ENCODE assay signal across 8 cellular contexts in the genomic region with DNA sequence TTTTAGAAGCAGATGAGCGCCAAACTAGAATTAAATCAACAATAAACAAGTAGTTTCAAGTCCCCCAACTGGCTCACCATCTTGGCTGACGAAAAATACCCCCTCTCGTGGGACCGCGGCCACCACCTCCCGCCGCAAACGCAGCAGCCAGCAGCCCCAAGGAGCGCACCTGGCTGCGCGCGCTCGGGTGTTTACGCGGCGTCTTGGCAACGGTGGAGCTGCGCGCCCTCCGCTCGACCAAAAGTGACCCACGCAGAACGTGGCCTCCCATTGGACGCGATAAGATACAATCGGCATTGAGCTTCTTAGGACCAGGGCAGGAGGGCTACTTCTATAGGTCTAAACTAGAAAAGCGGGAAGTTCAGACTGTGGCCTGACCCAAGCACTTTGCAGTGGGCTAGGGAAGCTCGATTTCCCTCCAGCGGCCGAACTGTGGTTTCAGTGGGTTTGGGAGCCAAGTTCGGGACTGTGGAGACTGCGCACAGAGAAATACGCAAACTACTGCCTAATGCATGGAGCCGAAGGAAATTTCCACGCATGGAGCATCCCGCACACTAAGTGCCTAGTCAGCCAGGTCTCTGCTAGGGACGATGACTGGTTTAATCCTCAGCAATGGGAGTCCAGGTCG. TPM values are rescaled to one million over a fixed set of nuclear protein-coding genes. Genes with fewer than 3 reads are reported as not detected.
DNase-seq lines count a peak whose midpoint lies in the region; ATAC-seq and TF ChIP-seq lines count a peak whose summit lies in the region.

A gene with protein sequence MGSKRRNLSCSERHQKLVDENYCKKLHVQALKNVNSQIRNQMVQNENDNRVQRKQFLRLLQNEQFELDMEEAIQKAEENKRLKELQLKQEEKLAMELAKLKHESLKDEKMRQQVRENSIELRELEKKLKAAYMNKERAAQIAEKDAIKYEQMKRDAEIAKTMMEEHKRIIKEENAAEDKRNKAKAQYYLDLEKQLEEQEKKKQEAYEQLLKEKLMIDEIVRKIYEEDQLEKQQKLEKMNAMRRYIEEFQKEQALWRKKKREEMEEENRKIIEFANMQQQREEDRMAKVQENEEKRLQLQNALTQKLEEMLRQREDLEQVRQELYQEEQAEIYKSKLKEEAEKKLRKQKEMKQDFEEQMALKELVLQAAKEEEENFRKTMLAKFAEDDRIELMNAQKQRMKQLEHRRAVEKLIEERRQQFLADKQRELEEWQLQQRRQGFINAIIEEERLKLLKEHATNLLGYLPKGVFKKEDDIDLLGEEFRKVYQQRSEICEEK (minus strand): TSS at position 245 of the 628 bp plus-strand sequence. CDS start 165 bp downstream, at position 80.

- H3K14ac ChIP-seq in IMR-90 (replicated peaks; ENCODE audit: low read depth, low read length): no peak within 1 kb of the TSS

- TF ChIP-seq POLR2A in IMR-90 (IDR thresholded peaks at IDR 0.05; ENCODE audit: low read depth, low read length): no peak

- peak within 1 kb of the TSS; percentile 92 to 99 (median 95) for H3K27ac Mint-ChIP-seq in naive B cell

- H3K36me3 ChIP-seq in IMR-90 (ENCODE audit: control insufficient read depth, insufficient read depth, low read length) (no peaks in the 10 kb centered on the region), PC-9 (ENCODE audit: low read depth) (no peaks in the 10 kb centered on the region)

- no peak within 1 kb of the TSS for H4K5ac ChIP-seq in IMR-90 (ENCODE audit: low read depth, low read length)

- H2BK15ac ChIP-seq in IMR-90 (ENCODE audit: low read depth, low read length): no peak within 1 kb of the TSS

- H2AK9ac ChIP-seq in IMR-90 (replicated peaks; ENCODE audit: low read depth, low read length, poor library complexity): no peak within 1 kb of the TSS

- peak within 1 kb of the TSS; percentile 31; the same call in 1 of the 2 replicates for H3K4ac ChIP-seq in IMR-90 (ENCODE audit: low read depth, low read length)

- no peaks in the 10 kb centered on the region for H3K27me3 Mint-ChIP-seq in naive B cell

- intact Hi-C loops in IMR-90 (cut with micrococcal nuclease): no loop called here
- intact Hi-C loops in PC-9 (cut with micrococcal nuclease; ENCODE audit: unreplicated experiment): no loop called here

- POLR2A ChIA-PET in IMR-90 (lab: Charles Lee; ENCODE audit: unreplicated experiment) (no interaction called here), PC-9 (lab: Charles Lee; ENCODE audit: unreplicated experiment) (interaction anchor here (0.5 to 0.7 kb wide), 2 partner anchors 17 to 221 kb away, joined by 3 to 7 read pairs; no protein-coding TSS in a partner anchor)

- H3K9me1 ChIP-seq in IMR-90 (ENCODE audit: insufficient read depth, low read length): no peaks in the 10 kb centered on the region

- H3K4me1 Mint-ChIP-seq in naive B cell: peaks cover 15 to 21% (median 18%) of the 10 kb centered on the region in 3 donors

- ATAC-seq in GM21619 (IDR thresholded peaks at IDR 0.05; ENCODE audit: unreplicated experiment) (peak; percentile 99), IMR-90 (ENCODE audit: low read depth) (peak; percentile 100), naive B cell (ENCODE audit: low read depth in 2 of 2) (peak; percentile 91 to 92)

- peak within 1 kb of the TSS; percentile 89 for H3K4me2 ChIP-seq in IMR-90 (ENCODE audit: low read depth, low read length)
- peak within 1 kb of the TSS; percentile 77 for H3K4me2 ChIP-seq in PC-9

- peak within 1 kb of the TSS; percentile 96 for H2AFZ ChIP-seq in IMR-90 (replicated peaks; ENCODE audit: low read length, poor library complexity)
- peak within 1 kb of the TSS; percentile 92 for H2AFZ ChIP-seq in PC-9

- dilution Hi-C loops in IMR-90 (cut with HindIII; ENCODE audit: low sequenced_read_pairs, unreplicated experiment): no loop called here

- H3K9me3 Mint-ChIP-seq in naive B cell: no peaks in the 10 kb centered on the region

- peak within 1 kb of the TSS; percentile 80 to 95 (median 92) for H3K4me3 Mint-ChIP-seq in naive B cell

- DNase-seq in DMS79 treated with DMSO at 0.1 percent for 48 hours (lab: John Stamatoyannopoulos, UW): peak; percentile 79
- peak; percentile 96 for DNase-seq in IMR-90
- DNase-seq in PC-9: peak; percentile 87 to 92
- peak; percentile 2 for DNase-seq in activated T-helper 1 cell treated with Interleukin-2 at 50 U/mL for 16 hours (ENCODE audit: low read depth)
- DNase-seq in fibroblast of mammary gland (ENCODE audit: low read depth): peak; percentile 97
- DNase-seq in naive B cell: peak; percentile 95
- peak; percentile 28 to 65 (median 46) for DNase-seq in stimulated activated naive CD4-positive, alpha-beta T cell (lab: John Stamatoyannopoulos, UW)

- peak within 1 kb of the TSS; percentile 72 for H3K4me3 ChIP-seq in IMR-90 (ENCODE audit: insufficient read depth, low read depth, low read length)
- H3K4me3 ChIP-seq in PC-9: peak within 1 kb of the TSS; percentile 63
- H3K4me3 ChIP-seq in fibroblast of mammary gland (ENCODE audit: control insufficient read depth, low read depth, low read length): peak within 1 kb of the TSS; percentile 72

- H3K79me2 ChIP-seq in PC-9 (ENCODE audit: low read depth): no peaks in the 10 kb centered on the region

- H3K9ac ChIP-seq in IMR-90 (ENCODE audit: low read depth, low read length): peak within 1 kb of the TSS; percentile 50

- H2BK5ac ChIP-seq in IMR-90 (ENCODE audit: low read depth, low read length, poor library complexity, severe bottlenecking): no peak within 1 kb of the TSS

- H3K56ac ChIP-seq in IMR-90 (ENCODE audit: extremely low read depth, insufficient read depth, low read length): peak within 1 kb of the TSS; percentile 66; the same call in 1 of the 2 replicates

- no peaks in the 10 kb centered on the region for H3K79me1 ChIP-seq in IMR-90 (ENCODE audit: low read depth in 1 of 2, low read length in 2 of 2)

- H3K23ac ChIP-seq in IMR-90 (ENCODE audit: low read depth, low read length): no peak within 1 kb of the TSS

- no peak within 1 kb of the TSS for H3K18ac ChIP-seq in IMR-90 (ENCODE audit: low read depth, low read length)

- no peak within 1 kb of the TSS for H2BK120ac ChIP-seq in IMR-90 (ENCODE audit: low read depth, low read length)

- no peaks in the 10 kb centered on the region for H3K27me3 ChIP-seq in IMR-90 (ENCODE audit: control insufficient read depth, insufficient read depth, low read length)
- H3K27me3 ChIP-seq in PC-9 (ENCODE audit: insufficient read depth, low read depth): no peaks in the 10 kb centered on the region

- in situ Hi-C loops in IMR-90 (cut with MboI; ENCODE audit: low sequenced_read_pairs): no loop called here

- CTCF ChIA-PET in IMR-90 (lab: Yijun Ruan, JAX) (interaction anchor here (1.5 kb wide), 1 partner anchor 26 kb away, joined by 7 read pairs; no protein-coding TSS in a partner anchor), PC-9 (lab: Charles Lee) (interaction anchor here (1.1 kb wide), 1 partner anchor 26 kb away, joined by 3 read pairs; no protein-coding TSS in a partner anchor)

- H3K27ac ChIP-seq in IMR-90 (ENCODE audit: insufficient read depth, low read length) (no peak within 1 kb of the TSS; the same call in 1 of the 2 replicates), PC-9 (no peak within 1 kb of the TSS)

- no peaks in the 10 kb centered on the region for H4K20me1 ChIP-seq in IMR-90 (ENCODE audit: insufficient read depth, low read length)
- H4K20me1 ChIP-seq in PC-9 (ENCODE audit: insufficient read depth): no peaks in the 10 kb centered on the region

- no peak within 1 kb of the TSS for H2AK5ac ChIP-seq in IMR-90 (ENCODE audit: low read depth, low read length)

- H3K9me2 ChIP-seq in PC-9 (ENCODE audit: insufficient read depth): no peaks in the 10 kb centered on the region

- H4K8ac ChIP-seq in IMR-90 (ENCODE audit: low read depth in 2 of 2, low read length in 2 of 2): peak within 1 kb of the TSS; percentile 58 to 71; a peak in 2 of 4 replicates

- 0% methylated on average over 3 of the region's 38 CpGs; no CpG with 5 or more reads in 1 of the 2 experiments for WGBS in IMR-90 (ENCODE audit: extremely low coverage in 2 of 2, insufficient read length in 1 of 2), 2 experiments

- no TSS peak for BruUV-seq in IMR-90 (replicated peaks; lab: Mats Ljungman, UMichigan)
- no TSS peak for BruUV-seq in PC-9 (replicated peaks; lab: Mats Ljungman, UMichigan)

- no peaks in the 10 kb centered on the region for H3K36me3 Mint-ChIP-seq in naive B cell

- H4K91ac ChIP-seq in IMR-90 (ENCODE audit: insufficient read depth, low read depth, low read length): no peak within 1 kb of the TSS

- no peak for TF ChIP-seq CTCF in IMR-90 (conservative IDR thresholded peaks at IDR 0.05; ENCODE audit: low read depth, low read length)
- TF ChIP-seq CTCF in PC-9 (conservative IDR thresholded peaks at IDR 0.05): no peak
- TF ChIP-seq CTCF in fibroblast of mammary gland (conservative IDR thresholded peaks at IDR 0.05; ENCODE audit: control insufficient read depth, insufficient read depth, low read depth, low read length): no peak

- H3F3A ChIP-seq in PC-9 (ENCODE audit: insufficient read depth, low read depth): no peaks in the 10 kb centered on the region

- no peak for TF ChIP-seq RAD21 in IMR-90 (IDR thresholded peaks at IDR 0.05; ENCODE audit: low read length)

- no peaks in the 10 kb centered on the region for H3K9me3 ChIP-seq in IMR-90 (ENCODE audit: control insufficient read depth, insufficient read depth, low read length)
- no peaks in the 10 kb centered on the region for H3K9me3 ChIP-seq in PC-9 (ENCODE audit: insufficient read depth, low read depth)

- no peak within 1 kb of the TSS for H2BK20ac ChIP-seq in IMR-90 (ENCODE audit: low read depth, low read length)

- H3K4me1 ChIP-seq in IMR-90 (ENCODE audit: control insufficient read depth, insufficient read depth, low read length): no peaks in the 10 kb centered on the region
- peaks cover 5% of the 10 kb centered on the region; the same call in 1 of the 2 replicates for H3K4me1 ChIP-seq in PC-9 (replicated peaks; ENCODE audit: insufficient read depth)

TF ChIP-seq in IMR-90, 13 proteins besides CTCF, POLR2A, EP300 and RAD21:
- TF ChIP-seq RCOR1 (IDR thresholded peaks at IDR 0.05; ENCODE audit: insufficient replicate concordance, low read length) (no peak), CEBPB (IDR thresholded peaks at IDR 0.05; ENCODE audit: low read depth, low read length) (no peak), MXI1 (IDR thresholded peaks at IDR 0.05; ENCODE audit: borderline replicate concordance, low read depth, low read length) (peak; percentile 75)
TF ChIP-seq in IMR-90: peak in this region for 1.

RNA-seq across cellular contexts. Expression of the gene that starts here (rescaled TPM):
- 0.36 and 0.83 TPM in 2 replicates for total RNA-seq in IMR-90 (2012; rRNA removed)
- 0.62 and 0.84 TPM in 2 replicates for polyA plus RNA-seq in IMR-90 (2012; rRNA removed)
- 0.09 and 0.14 TPM in 2 replicates for polyA plus RNA-seq in IMR-90 (2012; cell fraction: cytosol; rRNA removed)
- polyA plus RNA-seq in IMR-90 (2012; cell fraction: nucleus; rRNA removed; ENCODE audit: low replicate concordance): 0.05 and 0.32 TPM in 2 replicates
- total RNA-seq in PC-9 (2021): 9.7 and 16.2 TPM in 2 replicates
- polyA plus RNA-seq in naive B cell (ENCODE audit: low read depth in 6 of 6): 1 to 10 TPM in 1 of 6 donors, under 1 TPM in 3, not detected in 2; 0.15 to 1.9 (median 0.80) TPM

Comparison
In these comparisons a context has a peak if more than half of its experiments do, and no peak if none do; other contexts are left out.
1. Peak in DNase-seq, ATAC-seq, H3K4me3 ChIP-seq, H3K9ac ChIP-seq and H3K4me2 ChIP-seq in IMR-90; RNA of the gene not detected or under 1 TPM.
2. DNase-seq: peak in every context shown above with its lines; median percentile 97 in fibroblast of mammary gland; 96 in IMR-90; 95 in naive B cell; 90 in PC-9; 79 in DMS79 treated with DMSO at 0.1 percent for 48 hours; 46 in stimulated activated naive CD4-positive, alpha-beta T cell; 2 in activated T-helper 1 cell treated with Interleukin-2 at 50 U/mL for 16 hours.